In genomic region chr17:49502680-49503079, GRCh38 we compare ENCODE assay signal across 2 cellular contexts. TPM values are rescaled to one million over a fixed set of nuclear protein-coding genes. Genes with fewer than 3 reads are reported as not detected.
"Had no signal": no experiment of that assay in that cellular context is flagged by ENCODE, and none has a peak within 500 bp of the region (broad histone marks: within the 10 kb centered on the region; RNA-seq: fewer than 3 reads in every experiment).

No MANE protein-coding gene starts in this region.

RNA-seq across cellular contexts. Expression of gene NGFR, which starts 7.6 kb away (rescaled TPM):
- total RNA-seq: activated CD8-positive, alpha-beta memory T cell treated with anti-CD3 and anti-CD28 coated beads for 36 hours; activated naive CD4-positive, alpha-beta T cell treated with anti-CD3 and anti-CD28 coated beads, Interleukin-2, amount 50 U/mL, for 72 hours had no signal
